32 cellular contexts compared by ENCODE assay signal in genomic region chr1:165533254-165533653, GRCh38. TPM values are rescaled to one million over a fixed set of nuclear protein-coding genes. Genes with fewer than 3 reads are reported as not detected.
"Had no signal": no experiment of that assay in that cellular context is flagged by ENCODE, and none has a peak within 500 bp of the region (broad histone marks: within the 10 kb centered on the region; RNA-seq: fewer than 3 reads in every experiment).

No MANE protein-coding gene starts in this region.

- H2AFZ ChIP-seq: PC-9 had no signal

- H3K4me1 ChIP-seq: SJSA1 had no signal

- H3K27me3 ChIP-seq: SJSA1 had no signal

- H3K36me3 ChIP-seq: MG63, SJSA1 had no signal

- H3K9me2 ChIP-seq: SK-N-SH had no signal

- DNase-seq: Karpas-422, KBM-7, MG63, MV-4-11, NCI-H1092, NCI-H1105, NCI-H1417 treated with DMSO at 0.1 percent for 48 hours, NCI-H1436 treated with DMSO at 0.1 percent for 48 hours, NCI-H1694 treated with DMSO at 0.1 percent for 48 hours, NCI-H187 treated with DMSO at 0.1 percent for 48 hours, NCI-H2029, NCI-H2081 treated with DMSO at 0.1 percent for 48 hours, NCI-H2107, NCI-H2171, NCI-H226, NCI-H446 treated with DMSO at 0.1 percent for 48 hours, NCI-H510A, NCI-H524, NCI-H526, NCI-H69, NCI-H748 treated with DMSO at 0.1 percent for 48 hours, PC-9, SHP77 treated with DMSO at 0.1 percent for 48 hours, SK-N-SH, SW 1271 had no signal

- H3K27ac ChIP-seq: KMS-11, PC-9, RWPE1, SJSA1 had no signal

- H3K9me3 ChIP-seq: MG63, SJSA1, SK-N-SH had no signal

- H3K9ac ChIP-seq: KMS-11, SK-N-SH had no signal

- H3K4me3 ChIP-seq: MG63, PC-9, SJSA1 had no signal

- H3K4me2 ChIP-seq: KMS-11, PC-9, SK-N-SH had no signal

RNA-seq across cellular contexts. Expression of gene LRRC52, which starts 10.5 kb away (rescaled TPM):
- total RNA-seq: LHCN-M2, M059J, OCI-LY7, PC-9, RPMI7951, SJSA1 had no signal
